ENCODE assay signal across 18 cellular contexts in genomic region chr5:89034588-89034987, GRCh38.
DNase-seq lines count a peak whose midpoint lies in the region; ATAC-seq, FAIRE-seq and TF ChIP-seq lines count a peak whose summit lies in the region.
"Had no signal": no experiment of that assay in that cellular context is flagged by ENCODE, and none has a peak within 500 bp of the region (broad histone marks: within the 10 kb centered on the region; RNA-seq: fewer than 3 reads in every experiment).

No MANE protein-coding gene starts in this region.

- H2BK5ac ChIP-seq in trophoblast cell (ENCODE audit: low read depth, low read length, poor library complexity), result no peak overlapping the region

- H4K12ac ChIP-seq in trophoblast cell (ENCODE audit: low read depth, low read length), result no peak overlapping the region

- DNase-seq in brain microvascular endothelial cell (peak; percentile 39), trophoblast cell (peak; percentile 5 to 8), GM19239 (ENCODE audit: insufficient read length, low spot score) (no peak), RPMI8226 (no peak)
- DNase-seq: activated CD8-positive, alpha-beta memory T cell treated with anti-CD3 and anti-CD28 coated beads, Interleukin-2, amount 50 U/mL, for 4 hours; amygdala; effector memory CD8-positive, alpha-beta T cell; KG1; OCI-M1; stimulated activated CD4-positive, alpha-beta T cell treated with anti-CD3 and anti-CD28 coated beads, Interleukin-4, amount 100 ng/mL, for 1 hour; stimulated activated naive CD8-positive, alpha-beta T cell treated with anti-CD3 and anti-CD28 coated beads, Interleukin-15, amount 100 ng/mL, for 72 hours had no signal

- FAIRE-seq in GM19239 (lab: Jason Lieb, UNC), result no peak
- FAIRE-seq: TTC549 had no signal

- no peak overlapping the region for H3K4me2 ChIP-seq in trophoblast cell (ENCODE audit: low read length)
- H3K4me2 ChIP-seq: hepatocyte had no signal

- H3K4me1 ChIP-seq in trophoblast cell (ENCODE audit: control insufficient read depth in 1 of 2, insufficient read depth in 2 of 2, low read length in 2 of 2), result peaks cover 3 to 4% of the 10 kb centered on the region in 2 experiments
- H3K4me1 ChIP-seq: prostate gland had no signal

- TF ChIP-seq CTCF in brain microvascular endothelial cell (IDR thresholded peaks at IDR 0.05; ENCODE audit: low read depth, low read length, missing control alignments), result no peak

- H2AK5ac ChIP-seq in trophoblast cell (ENCODE audit: low read length), result no peak overlapping the region

- H3K9ac ChIP-seq in trophoblast cell (ENCODE audit: low read length), result no peak overlapping the region

- no peak overlapping the region for H2BK12ac ChIP-seq in trophoblast cell (ENCODE audit: low read length)

- H3K18ac ChIP-seq in trophoblast cell (ENCODE audit: low read length), result no peak overlapping the region

- H3K36me3 ChIP-seq in brain microvascular endothelial cell (replicated peaks) (no peaks in the 10 kb centered on the region), trophoblast cell (ENCODE audit: control insufficient read depth in 1 of 2, insufficient read depth in 2 of 2, low read length in 2 of 2) (no peaks in the 10 kb centered on the region)
- H3K36me3 ChIP-seq: prostate gland had no signal

- H3K27me3 ChIP-seq in brain microvascular endothelial cell (replicated peaks) (no peaks in the 10 kb centered on the region), trophoblast cell (ENCODE audit: insufficient read depth, low read length) (no peaks in the 10 kb centered on the region)
- H3K27me3 ChIP-seq: hepatocyte had no signal

- H3K4ac ChIP-seq in trophoblast cell (ENCODE audit: low read depth, low read length), result no peak overlapping the region

- in situ Hi-C loops in brain microvascular endothelial cell (cut with HindIII; ENCODE audit: low pct_ligation_motif_present, low sequenced_read_pairs), result no loop called here

- no peaks in the 10 kb centered on the region for H3K9me3 ChIP-seq in trophoblast cell (ENCODE audit: insufficient read depth, low read depth, low read length)
- H3K9me3 ChIP-seq: prostate gland had no signal

- no peak overlapping the region for H3K14ac ChIP-seq in trophoblast cell (ENCODE audit: low read length)

- no peak overlapping the region for H2BK120ac ChIP-seq in trophoblast cell (ENCODE audit: insufficient read depth, low read length, poor library complexity)

- no peak overlapping the region for H4K8ac ChIP-seq in trophoblast cell (ENCODE audit: low read depth, low read length)

- H3K79me1 ChIP-seq in trophoblast cell (ENCODE audit: low read length), result peaks cover 2% of the 10 kb centered on the region

- no CpG with 5 or more reads among the region's 2 CpGs for WGBS in trophoblast cell (ENCODE audit: extremely low coverage, insufficient coverage, insufficient read length)

- H3K4me3 ChIP-seq in brain microvascular endothelial cell (ENCODE audit: low read depth, low read length) (no peak overlapping the region), trophoblast cell (ENCODE audit: low read depth, low read length) (no peak overlapping the region)
- H3K4me3 ChIP-seq: hepatocyte, prostate gland had no signal

- H3K27ac ChIP-seq in brain microvascular endothelial cell, result no peak overlapping the region
- H3K27ac ChIP-seq in trophoblast cell (ENCODE audit: low read depth, low read length), result no peak overlapping the region
- H3K27ac ChIP-seq: hepatocyte, prostate gland had no signal

- no peak overlapping the region for H3K23ac ChIP-seq in trophoblast cell (ENCODE audit: low read length)

- H3K79me2 ChIP-seq in trophoblast cell (ENCODE audit: control insufficient read depth, insufficient read depth, low read length, poor library complexity), result no peaks in the 10 kb centered on the region
- H3K79me2 ChIP-seq: hepatocyte had no signal

- ATAC-seq in GM19372 (IDR thresholded peaks at IDR 0.05; ENCODE audit: low read depth, unreplicated experiment) (peak; percentile 59), HG03565 (IDR thresholded peaks at IDR 0.05; ENCODE audit: unreplicated experiment) (peak; percentile 65), HG03139 (IDR thresholded peaks at IDR 0.05; ENCODE audit: unreplicated experiment) (no peak), GM18858 (IDR thresholded peaks at IDR 0.05; ENCODE audit: unreplicated experiment) (no peak)
- ATAC-seq: effector memory CD8-positive, alpha-beta T cell; stimulated activated naive CD8-positive, alpha-beta T cell treated with anti-CD3 and anti-CD28 coated beads, Interleukin-15, amount 100 ng/mL, for 72 hours had no signal

- H2AFZ ChIP-seq in trophoblast cell (ENCODE audit: insufficient read depth, low read length, poor library complexity), result no peak overlapping the region
- H2AFZ ChIP-seq: hepatocyte had no signal

- H4K91ac ChIP-seq in trophoblast cell (ENCODE audit: low read depth, low read length), result no peak overlapping the region

Comparison
In these comparisons a context has a peak if more than half of its experiments do, and no peak if none do; other contexts are left out.
1. ATAC-seq: peak in GM19372 (single experiment) and HG03565 (single experiment); none in HG03139 (single experiment) and GM18858 (single experiment).
2. DNase-seq: peak in brain microvascular endothelial cell (single experiment) and trophoblast cell (2 of 2); none in GM19239 (single experiment) and RPMI8226 (single experiment).